In the genomic region with DNA sequence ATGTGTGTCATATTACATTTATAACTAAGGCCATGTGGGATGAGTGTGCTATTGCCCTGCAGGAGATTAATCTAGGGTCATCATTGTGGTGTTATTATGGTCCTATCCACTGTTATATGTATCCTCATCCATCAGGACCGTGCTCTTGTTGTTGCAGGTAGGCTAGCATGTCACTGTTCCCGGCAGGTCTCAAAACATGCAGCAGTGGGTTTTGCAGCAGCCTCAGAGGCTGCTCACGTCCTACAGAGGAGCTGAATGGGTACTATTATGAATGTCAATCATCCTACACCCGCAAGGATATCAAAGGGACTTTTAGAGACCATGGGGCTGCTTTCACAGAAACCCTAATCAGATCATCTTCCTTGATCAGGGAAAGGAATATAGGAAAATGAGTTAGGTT, we compare ENCODE assay signal across 22 cellular contexts.
"Had no signal": no experiment of that assay in that cellular context is flagged by ENCODE, and none has a peak within 500 bp of the region (broad histone marks: within the 10 kb centered on the region; RNA-seq: fewer than 3 reads in every experiment).

No MANE protein-coding gene starts in this region.

- DNase-seq: islet precursor cell; left ventricle myocardium inferior; mesendoderm; naive B cell; nucleus accumbens; pancreas; posterior cingulate gyrus; retina; right cardiac atrium; stimulated activated CD4-positive, alpha-beta T cell treated with anti-CD3 and anti-CD28 coated beads, Interleukin-12 subunit alpha, Interleukin-12 subunit beta, amount 100 ng/mL, for 4 hours; stimulated activated CD4-positive, alpha-beta T cell treated with anti-CD3 and anti-CD28 coated beads, Interleukin-15, amount 100 ng/mL, for 24 hours; stimulated activated CD4-positive, alpha-beta T cell treated with anti-CD3 and anti-CD28 coated beads, Interleukin-2, amount 100 ng/mL, for 24 hours; stimulated activated CD4-positive, alpha-beta T cell treated with anti-CD3 and anti-CD28 coated beads, Interleukin-4, amount 100 ng/mL, for 1 hour; stimulated activated naive B cell treated with anti-CD40 and anti-IgM and Interleukin-4, amounts not matched to agents 10 μg/mL and 1 μg/mL and 100 μg/mL, for 72 hours; stimulated activated naive CD8-positive, alpha-beta T cell treated with anti-CD3 and anti-CD28 coated beads, Interleukin-15, Interleukin-2, amounts not matched to agents 100 U/mL and 50 U/mL, for 24 hours; stomach; testis; thyroid gland; transverse colon; upper lobe of right lung had no signal

- H3K27ac ChIP-seq: left ventricle myocardium inferior, pancreas, prostate gland, skin epidermis, stomach, testis, thyroid gland, transverse colon, upper lobe of right lung had no signal
